Comparison of ENCODE assay signal across 1 cellular context in the genomic region with DNA sequence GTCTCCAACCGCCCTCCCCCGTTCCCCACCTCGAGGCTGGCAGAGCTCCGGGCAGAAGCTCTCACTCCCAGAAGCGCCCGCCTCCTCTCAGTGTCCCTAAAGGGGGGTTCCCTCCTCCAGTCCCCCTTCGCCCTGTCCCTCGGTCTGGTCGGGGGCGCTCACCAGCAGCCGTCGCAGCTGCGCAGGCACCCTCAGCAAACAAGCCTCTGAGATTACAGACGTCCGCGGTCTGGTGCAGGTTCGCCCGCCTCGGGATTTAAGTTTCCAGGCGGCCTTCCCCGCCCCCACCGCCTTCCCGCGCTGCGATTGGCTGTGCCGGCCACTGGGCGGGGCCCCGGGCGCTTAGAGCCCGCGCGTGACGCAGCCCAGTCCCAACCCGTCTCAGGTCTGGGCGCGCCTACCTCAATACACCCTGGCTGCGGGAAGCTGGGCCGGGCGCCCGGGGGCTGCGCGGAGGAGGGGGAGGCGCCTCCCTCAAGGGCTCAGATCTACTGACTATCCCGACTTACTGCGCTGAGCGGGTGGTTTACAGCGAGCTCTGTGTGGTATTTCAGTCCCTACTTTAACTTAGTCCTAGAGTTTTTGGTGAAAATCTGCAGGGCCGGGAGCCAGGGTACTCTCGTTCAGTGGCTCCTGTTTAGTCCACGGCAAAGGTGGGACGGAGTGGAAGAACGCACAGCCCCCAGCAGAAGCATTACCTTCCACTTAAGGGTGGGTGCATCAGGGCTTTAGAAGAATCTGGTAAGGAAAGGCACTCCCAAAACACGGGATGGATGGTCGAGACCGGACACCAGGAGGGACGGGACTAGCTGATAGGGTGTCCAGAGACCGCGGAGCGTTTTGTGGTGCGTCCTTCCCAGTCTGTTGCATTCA.
A peak's percentile ranks its signal among the peaks of the same experiment; 100 is the strongest.
TF ChIP-seq lines count a peak whose summit lies in the region.

A gene (minus strand): TSS at position 234 of the 873 bp plus-strand sequence. CDS start 1,099 bp downstream, outside the sequence.

TF ChIP-seq in HepG2, 621 proteins besides CTCF, POLR2A, EP300 and RAD21 (continued from another document and continues in another):
- TF ChIP-seq, protein P1, sequence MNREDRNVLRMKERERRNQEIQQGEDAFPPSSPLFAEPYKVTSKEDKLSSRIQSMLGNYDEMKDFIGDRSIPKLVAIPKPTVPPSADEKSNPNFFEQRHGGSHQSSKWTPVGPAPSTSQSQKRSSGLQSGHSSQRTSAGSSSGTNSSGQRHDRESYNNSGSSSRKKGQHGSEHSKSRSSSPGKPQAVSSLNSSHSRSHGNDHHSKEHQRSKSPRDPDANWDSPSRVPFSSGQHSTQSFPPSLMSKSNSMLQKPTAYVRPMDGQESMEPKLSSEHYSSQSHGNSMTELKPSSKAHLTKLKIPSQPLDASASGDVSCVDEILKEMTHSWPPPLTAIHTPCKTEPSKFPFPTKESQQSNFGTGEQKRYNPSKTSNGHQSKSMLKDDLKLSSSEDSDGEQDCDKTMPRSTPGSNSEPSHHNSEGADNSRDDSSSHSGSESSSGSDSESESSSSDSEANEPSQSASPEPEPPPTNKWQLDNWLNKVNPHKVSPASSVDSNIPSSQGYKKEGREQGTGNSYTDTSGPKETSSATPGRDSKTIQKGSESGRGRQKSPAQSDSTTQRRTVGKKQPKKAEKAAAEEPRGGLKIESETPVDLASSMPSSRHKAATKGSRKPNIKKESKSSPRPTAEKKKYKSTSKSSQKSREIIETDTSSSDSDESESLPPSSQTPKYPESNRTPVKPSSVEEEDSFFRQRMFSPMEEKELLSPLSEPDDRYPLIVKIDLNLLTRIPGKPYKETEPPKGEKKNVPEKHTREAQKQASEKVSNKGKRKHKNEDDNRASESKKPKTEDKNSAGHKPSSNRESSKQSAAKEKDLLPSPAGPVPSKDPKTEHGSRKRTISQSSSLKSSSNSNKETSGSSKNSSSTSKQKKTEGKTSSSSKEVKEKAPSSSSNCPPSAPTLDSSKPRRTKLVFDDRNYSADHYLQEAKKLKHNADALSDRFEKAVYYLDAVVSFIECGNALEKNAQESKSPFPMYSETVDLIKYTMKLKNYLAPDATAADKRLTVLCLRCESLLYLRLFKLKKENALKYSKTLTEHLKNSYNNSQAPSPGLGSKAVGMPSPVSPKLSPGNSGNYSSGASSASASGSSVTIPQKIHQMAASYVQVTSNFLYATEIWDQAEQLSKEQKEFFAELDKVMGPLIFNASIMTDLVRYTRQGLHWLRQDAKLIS (CRISPR knock-in tag; IDR thresholded peaks at IDR 0.05), result no peak
- TF ChIP-seq, protein P2, sequence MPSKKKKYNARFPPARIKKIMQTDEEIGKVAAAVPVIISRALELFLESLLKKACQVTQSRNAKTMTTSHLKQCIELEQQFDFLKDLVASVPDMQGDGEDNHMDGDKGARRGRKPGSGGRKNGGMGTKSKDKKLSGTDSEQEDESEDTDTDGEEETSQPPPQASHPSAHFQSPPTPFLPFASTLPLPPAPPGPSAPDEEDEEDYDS (CRISPR knock-in tag; IDR thresholded peaks at IDR 0.05), result peak; percentile 91
- TF ChIP-seq, protein P3, sequence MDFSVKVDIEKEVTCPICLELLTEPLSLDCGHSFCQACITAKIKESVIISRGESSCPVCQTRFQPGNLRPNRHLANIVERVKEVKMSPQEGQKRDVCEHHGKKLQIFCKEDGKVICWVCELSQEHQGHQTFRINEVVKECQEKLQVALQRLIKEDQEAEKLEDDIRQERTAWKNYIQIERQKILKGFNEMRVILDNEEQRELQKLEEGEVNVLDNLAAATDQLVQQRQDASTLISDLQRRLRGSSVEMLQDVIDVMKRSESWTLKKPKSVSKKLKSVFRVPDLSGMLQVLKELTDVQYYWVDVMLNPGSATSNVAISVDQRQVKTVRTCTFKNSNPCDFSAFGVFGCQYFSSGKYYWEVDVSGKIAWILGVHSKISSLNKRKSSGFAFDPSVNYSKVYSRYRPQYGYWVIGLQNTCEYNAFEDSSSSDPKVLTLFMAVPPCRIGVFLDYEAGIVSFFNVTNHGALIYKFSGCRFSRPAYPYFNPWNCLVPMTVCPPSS (IDR thresholded peaks at IDR 0.05), result no peak
- TF ChIP-seq, protein P4, sequence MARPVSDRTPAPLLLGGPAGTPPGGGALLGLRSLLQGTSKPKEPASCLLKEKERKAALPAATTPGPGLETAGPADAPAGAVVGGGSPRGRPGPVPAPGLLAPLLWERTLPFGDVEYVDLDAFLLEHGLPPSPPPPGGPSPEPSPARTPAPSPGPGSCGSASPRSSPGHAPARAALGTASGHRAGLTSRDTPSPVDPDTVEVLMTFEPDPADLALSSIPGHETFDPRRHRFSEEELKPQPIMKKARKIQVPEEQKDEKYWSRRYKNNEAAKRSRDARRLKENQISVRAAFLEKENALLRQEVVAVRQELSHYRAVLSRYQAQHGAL (CRISPR knock-in tag; IDR thresholded peaks at IDR 0.05; ENCODE audit: not compliant biosample characterization), result no peak
- 0 out of 4 replicates have a peak, but pooled peaks of 1 of the 2 experiments have one; percentile 28 for TF ChIP-seq KLF16 (CRISPR knock-in tag; IDR thresholded peaks at IDR 0.05)
- TF ChIP-seq, protein P5, sequence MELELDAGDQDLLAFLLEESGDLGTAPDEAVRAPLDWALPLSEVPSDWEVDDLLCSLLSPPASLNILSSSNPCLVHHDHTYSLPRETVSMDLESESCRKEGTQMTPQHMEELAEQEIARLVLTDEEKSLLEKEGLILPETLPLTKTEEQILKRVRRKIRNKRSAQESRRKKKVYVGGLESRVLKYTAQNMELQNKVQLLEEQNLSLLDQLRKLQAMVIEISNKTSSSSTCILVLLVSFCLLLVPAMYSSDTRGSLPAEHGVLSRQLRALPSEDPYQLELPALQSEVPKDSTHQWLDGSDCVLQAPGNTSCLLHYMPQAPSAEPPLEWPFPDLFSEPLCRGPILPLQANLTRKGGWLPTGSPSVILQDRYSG (CRISPR knock-in tag; IDR thresholded peaks at IDR 0.05), result no peak
- TF ChIP-seq ZNF451 (CRISPR knock-in tag; IDR thresholded peaks at IDR 0.05), result no peak
- no peak for TF ChIP-seq ZFP82 (CRISPR knock-in tag; IDR thresholded peaks at IDR 0.05; ENCODE audit: borderline replicate concordance)
- TF ChIP-seq MAFK (conservative IDR thresholded peaks at IDR 0.05 in 1 of 2, IDR thresholded peaks at IDR 0.05 in 1 of 2; ENCODE audit: low read length in 2 of 2), result no peak
- no peak for TF ChIP-seq NCOA5 (CRISPR knock-in tag; IDR thresholded peaks at IDR 0.05)
- TF ChIP-seq CHD2 (IDR thresholded peaks at IDR 0.05; ENCODE audit: low read depth, low read length), result no peak; the same call in 1 of the 2 replicates
- TF ChIP-seq, protein P6, sequence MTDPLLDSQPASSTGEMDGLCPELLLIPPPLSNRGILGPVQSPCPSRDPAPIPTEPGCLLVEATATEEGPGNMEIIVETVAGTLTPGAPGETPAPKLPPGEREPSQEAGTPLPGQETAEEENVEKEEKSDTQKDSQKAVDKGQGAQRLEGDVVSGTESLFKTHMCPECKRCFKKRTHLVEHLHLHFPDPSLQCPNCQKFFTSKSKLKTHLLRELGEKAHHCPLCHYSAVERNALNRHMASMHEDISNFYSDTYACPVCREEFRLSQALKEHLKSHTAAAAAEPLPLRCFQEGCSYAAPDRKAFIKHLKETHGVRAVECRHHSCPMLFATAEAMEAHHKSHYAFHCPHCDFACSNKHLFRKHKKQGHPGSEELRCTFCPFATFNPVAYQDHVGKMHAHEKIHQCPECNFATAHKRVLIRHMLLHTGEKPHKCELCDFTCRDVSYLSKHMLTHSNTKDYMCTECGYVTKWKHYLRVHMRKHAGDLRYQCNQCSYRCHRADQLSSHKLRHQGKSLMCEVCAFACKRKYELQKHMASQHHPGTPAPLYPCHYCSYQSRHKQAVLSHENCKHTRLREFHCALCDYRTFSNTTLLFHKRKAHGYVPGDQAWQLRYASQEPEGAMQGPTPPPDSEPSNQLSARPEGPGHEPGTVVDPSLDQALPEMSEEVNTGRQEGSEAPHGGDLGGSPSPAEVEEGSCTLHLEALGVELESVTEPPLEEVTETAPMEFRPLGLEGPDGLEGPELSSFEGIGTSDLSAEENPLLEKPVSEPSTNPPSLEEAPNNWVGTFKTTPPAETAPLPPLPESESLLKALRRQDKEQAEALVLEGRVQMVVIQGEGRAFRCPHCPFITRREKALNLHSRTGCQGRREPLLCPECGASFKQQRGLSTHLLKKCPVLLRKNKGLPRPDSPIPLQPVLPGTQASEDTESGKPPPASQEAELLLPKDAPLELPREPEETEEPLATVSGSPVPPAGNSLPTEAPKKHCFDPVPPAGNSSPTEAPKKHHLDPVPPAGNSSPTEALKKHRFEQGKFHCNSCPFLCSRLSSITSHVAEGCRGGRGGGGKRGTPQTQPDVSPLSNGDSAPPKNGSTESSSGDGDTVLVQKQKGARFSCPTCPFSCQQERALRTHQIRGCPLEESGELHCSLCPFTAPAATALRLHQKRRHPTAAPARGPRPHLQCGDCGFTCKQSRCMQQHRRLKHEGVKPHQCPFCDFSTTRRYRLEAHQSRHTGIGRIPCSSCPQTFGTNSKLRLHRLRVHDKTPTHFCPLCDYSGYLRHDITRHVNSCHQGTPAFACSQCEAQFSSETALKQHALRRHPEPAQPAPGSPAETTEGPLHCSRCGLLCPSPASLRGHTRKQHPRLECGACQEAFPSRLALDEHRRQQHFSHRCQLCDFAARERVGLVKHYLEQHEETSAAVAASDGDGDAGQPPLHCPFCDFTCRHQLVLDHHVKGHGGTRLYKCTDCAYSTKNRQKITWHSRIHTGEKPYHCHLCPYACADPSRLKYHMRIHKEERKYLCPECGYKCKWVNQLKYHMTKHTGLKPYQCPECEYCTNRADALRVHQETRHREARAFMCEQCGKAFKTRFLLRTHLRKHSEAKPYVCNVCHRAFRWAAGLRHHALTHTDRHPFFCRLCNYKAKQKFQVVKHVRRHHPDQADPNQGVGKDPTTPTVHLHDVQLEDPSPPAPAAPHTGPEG (CRISPR knock-in tag; IDR thresholded peaks at IDR 0.05), result 0 out of 2 replicates have a peak, but pooled peaks have one; percentile 22
- TF ChIP-seq, protein P7, sequence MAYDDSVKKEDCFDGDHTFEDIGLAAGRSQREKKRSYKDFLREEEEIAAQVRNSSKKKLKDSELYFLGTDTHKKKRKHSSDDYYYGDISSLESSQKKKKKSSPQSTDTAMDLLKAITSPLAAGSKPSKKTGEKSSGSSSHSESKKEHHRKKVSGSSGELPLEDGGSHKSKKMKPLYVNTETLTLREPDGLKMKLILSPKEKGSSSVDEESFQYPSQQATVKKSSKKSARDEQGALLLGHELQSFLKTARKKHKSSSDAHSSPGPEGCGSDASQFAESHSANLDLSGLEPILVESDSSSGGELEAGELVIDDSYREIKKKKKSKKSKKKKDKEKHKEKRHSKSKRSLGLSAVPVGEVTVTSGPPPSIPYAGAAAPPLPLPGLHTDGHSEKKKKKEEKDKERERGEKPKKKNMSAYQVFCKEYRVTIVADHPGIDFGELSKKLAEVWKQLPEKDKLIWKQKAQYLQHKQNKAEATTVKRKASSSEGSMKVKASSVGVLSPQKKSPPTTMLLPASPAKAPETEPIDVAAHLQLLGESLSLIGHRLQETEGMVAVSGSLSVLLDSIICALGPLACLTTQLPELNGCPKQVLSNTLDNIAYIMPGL (CRISPR knock-in tag; IDR thresholded peaks at IDR 0.05; ENCODE audit: borderline replicate concordance in 1 of 2, low read depth in 1 of 2), result 0 out of 4 replicates have a peak, but pooled peaks have one; percentile 6 to 35
- TF ChIP-seq, protein P8, sequence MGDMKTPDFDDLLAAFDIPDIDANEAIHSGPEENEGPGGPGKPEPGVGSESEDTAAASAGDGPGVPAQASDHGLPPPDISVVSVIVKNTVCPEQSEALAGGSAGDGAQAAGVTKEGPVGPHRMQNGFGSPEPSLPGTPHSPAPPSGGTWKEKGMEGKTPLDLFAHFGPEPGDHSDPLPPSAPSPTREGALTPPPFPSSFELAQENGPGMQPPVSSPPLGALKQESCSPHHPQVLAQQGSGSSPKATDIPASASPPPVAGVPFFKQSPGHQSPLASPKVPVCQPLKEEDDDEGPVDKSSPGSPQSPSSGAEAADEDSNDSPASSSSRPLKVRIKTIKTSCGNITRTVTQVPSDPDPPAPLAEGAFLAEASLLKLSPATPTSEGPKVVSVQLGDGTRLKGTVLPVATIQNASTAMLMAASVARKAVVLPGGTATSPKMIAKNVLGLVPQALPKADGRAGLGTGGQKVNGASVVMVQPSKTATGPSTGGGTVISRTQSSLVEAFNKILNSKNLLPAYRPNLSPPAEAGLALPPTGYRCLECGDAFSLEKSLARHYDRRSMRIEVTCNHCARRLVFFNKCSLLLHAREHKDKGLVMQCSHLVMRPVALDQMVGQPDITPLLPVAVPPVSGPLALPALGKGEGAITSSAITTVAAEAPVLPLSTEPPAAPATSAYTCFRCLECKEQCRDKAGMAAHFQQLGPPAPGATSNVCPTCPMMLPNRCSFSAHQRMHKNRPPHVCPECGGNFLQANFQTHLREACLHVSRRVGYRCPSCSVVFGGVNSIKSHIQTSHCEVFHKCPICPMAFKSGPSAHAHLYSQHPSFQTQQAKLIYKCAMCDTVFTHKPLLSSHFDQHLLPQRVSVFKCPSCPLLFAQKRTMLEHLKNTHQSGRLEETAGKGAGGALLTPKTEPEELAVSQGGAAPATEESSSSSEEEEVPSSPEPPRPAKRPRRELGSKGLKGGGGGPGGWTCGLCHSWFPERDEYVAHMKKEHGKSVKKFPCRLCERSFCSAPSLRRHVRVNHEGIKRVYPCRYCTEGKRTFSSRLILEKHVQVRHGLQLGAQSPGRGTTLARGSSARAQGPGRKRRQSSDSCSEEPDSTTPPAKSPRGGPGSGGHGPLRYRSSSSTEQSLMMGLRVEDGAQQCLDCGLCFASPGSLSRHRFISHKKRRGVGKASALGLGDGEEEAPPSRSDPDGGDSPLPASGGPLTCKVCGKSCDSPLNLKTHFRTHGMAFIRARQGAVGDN (CRISPR knock-in tag; IDR thresholded peaks at IDR 0.05), result peak; percentile 80
- TF ChIP-seq MED13 (CRISPR knock-in tag; IDR thresholded peaks at IDR 0.05), result no peak
- no peak for TF ChIP-seq SMC3 (IDR thresholded peaks at IDR 0.05; ENCODE audit: low read length)
- no peak for TF ChIP-seq ZBTB1 (CRISPR knock-in tag; IDR thresholded peaks at IDR 0.05; ENCODE audit: borderline replicate concordance)
- TF ChIP-seq NPAS2 (CRISPR knock-in tag; IDR thresholded peaks at IDR 0.05; ENCODE audit: borderline replicate concordance), result no peak
- TF ChIP-seq THYN1 (CRISPR knock-in tag; IDR thresholded peaks at IDR 0.05; ENCODE audit: borderline replicate concordance, low read depth), result no peak
- no peak for TF ChIP-seq ZNF629 (CRISPR knock-in tag; conservative IDR thresholded peaks at IDR 0.05)
- no peak; the same call in 1 of the 2 replicates for TF ChIP-seq HOXA5 (CRISPR knock-in tag; IDR thresholded peaks at IDR 0.05)
- no peak for TF ChIP-seq ZNF674 (CRISPR knock-in tag; IDR thresholded peaks at IDR 0.05; ENCODE audit: low read depth)
- no peak for TF ChIP-seq ZNF251 (CRISPR knock-in tag; IDR thresholded peaks at IDR 0.05)
- TF ChIP-seq ZNF331 (CRISPR knock-in tag; IDR thresholded peaks at IDR 0.05), result no peak; the same call in 1 of the 2 replicates
- 0 out of 2 replicates have a peak, but pooled peaks have one; percentile 38 for TF ChIP-seq ZSCAN12 (CRISPR knock-in tag; IDR thresholded peaks at IDR 0.05)
- TF ChIP-seq ZNF614 (CRISPR knock-in tag; IDR thresholded peaks at IDR 0.05; ENCODE audit: borderline replicate concordance), result no peak
- TF ChIP-seq ZNF207 (IDR thresholded peaks at IDR 0.05; ENCODE audit: borderline replicate concordance), result no peak
- peak; percentile 42; the same call in 1 of the 2 replicates for TF ChIP-seq KMT2A (CRISPR knock-in tag; IDR thresholded peaks at IDR 0.05)
- TF ChIP-seq ISX (CRISPR knock-in tag; conservative IDR thresholded peaks at IDR 0.05), result no peak
- TF ChIP-seq KDM5B (CRISPR knock-in tag; IDR thresholded peaks at IDR 0.05; ENCODE audit: borderline replicate concordance), result peak; percentile 63; the same call in 1 of the 2 replicates
- no peak for TF ChIP-seq ZNF572 (CRISPR knock-in tag; IDR thresholded peaks at IDR 0.05)
